Comparison of ENCODE assay signal across 25 cellular contexts in genomic region chr9:134062461-134063087, GRCh38. TPM values are rescaled to one million over a fixed set of nuclear protein-coding genes. Genes with fewer than 3 reads are reported as not detected.
DNase-seq lines count a peak whose midpoint lies in the region; ATAC-seq and TF ChIP-seq lines count a peak whose summit lies in the region.
"Had no signal": no experiment of that assay in that cellular context is flagged by ENCODE, and none has a peak within 500 bp of the region (broad histone marks: within the 10 kb centered on the region; RNA-seq: fewer than 3 reads in every experiment).

No MANE protein-coding gene starts in this region.

- H3K4me3 Mint-ChIP-seq in brain (peak overlapping the region in 4 of 5 experiments; percentile 11 to 43 (median 33)), nephron (peak overlapping the region in 2 of 3 experiments; percentile 46 to 50)

- H3K4me3 ChIP-seq in right cardiac atrium (ENCODE audit: low read length) = no peak overlapping the region
- no peak overlapping the region for H3K4me3 ChIP-seq in heart right ventricle
- no peak overlapping the region for H3K4me3 ChIP-seq in left lung
- H3K4me3 ChIP-seq: A549, GM23248, SK-N-MC had no signal

- H3K27ac Mint-ChIP-seq in brain = peak overlapping the region; percentile 28 to 95 (median 74)
- peak overlapping the region; percentile 76 to 85 (median 83) for H3K27ac Mint-ChIP-seq in nephron
- H3K27ac Mint-ChIP-seq: activated naive CD8-positive, alpha-beta T cell had no signal

- DNase-seq in right cardiac atrium (peak in 2 of 3 donors; percentile 49 to 53), heart right ventricle (no peak), erythroblast (lab: John Stamatoyannopoulos, UW) (no peak), NCI-H526 (lab: John Stamatoyannopoulos, UW) (no peak), left lung (no peak)
- DNase-seq: activated CD4-positive, alpha-beta T cell treated with anti-CD3 and anti-CD28 coated beads, Interleukin-2, amount 50 U/mL, for 4 hours; activated T-cell treated with anti-CD3 and anti-CD28 coated beads for 4 hours; CD4-positive, alpha-beta memory T cell; DMS79 treated with DMSO at 0.1 percent for 48 hours; GM23248; heart left ventricle; kidney glomerular epithelial cell; NCI-H1048; NCI-H2107; NCI-H748 treated with DMSO at 0.1 percent for 48 hours; PC-3; stimulated activated CD4-positive, alpha-beta T cell treated with anti-CD3 and anti-CD28 coated beads, Interleukin-12 subunit alpha, Interleukin-12 subunit beta, amount 100 ng/mL, for 4 hours; stimulated activated naive CD4-positive, alpha-beta T cell had no signal

- WGBS in right cardiac atrium = 68% methylated on average over 22 of the region's 22 CpGs
- whole genome bisulfite sequencing in heart right ventricle, 2 donors = 70 to 76% methylated on average over 22 of the region's 22 CpGs

- TF ChIP-seq CTCF in heart right ventricle (IDR thresholded peaks at IDR 0.05) (no peak), brain (conservative IDR thresholded peaks at IDR 0.05) (no peak), nephron (IDR thresholded peaks at IDR 0.05; ENCODE audit: unreplicated experiment in 3 of 3) (no peak), left lung (IDR thresholded peaks at IDR 0.05) (no peak)

- H3K36me3 ChIP-seq in heart right ventricle (no peaks in the 10 kb centered on the region), left lung (no peaks in the 10 kb centered on the region)
- H3K36me3 ChIP-seq: heart left ventricle had no signal

- H3K9me3 Mint-ChIP-seq in brain (no peaks in the 10 kb centered on the region), nephron (no peaks in the 10 kb centered on the region)
- H3K9me3 Mint-ChIP-seq: CD4-positive, alpha-beta memory T cell had no signal

- no peak for TF ChIP-seq POLR2A in erythroblast (IDR thresholded peaks at IDR 0.05; ENCODE audit: low read length)

- H3K27me3 Mint-ChIP-seq in brain (no peaks in the 10 kb centered on the region), nephron (ENCODE audit: low read depth) (no peaks in the 10 kb centered on the region)
- H3K27me3 Mint-ChIP-seq: activated naive CD8-positive, alpha-beta T cell; CD4-positive, alpha-beta memory T cell had no signal

- no peaks in the 10 kb centered on the region for H3K9me3 ChIP-seq in right cardiac atrium (ENCODE audit: control insufficient read depth, low read length)
- no peaks in the 10 kb centered on the region for H3K9me3 ChIP-seq in heart right ventricle
- no peaks in the 10 kb centered on the region for H3K9me3 ChIP-seq in left lung
- H3K9me3 ChIP-seq: A549, heart left ventricle had no signal

- ATAC-seq in right cardiac atrium (no peak), heart right ventricle (no peak), HG02571 (IDR thresholded peaks at IDR 0.05; ENCODE audit: unreplicated experiment) (no peak), left lung (no peak)
- ATAC-seq: A549, heart left ventricle, PC-3 had no signal

- H3K4me1 ChIP-seq in right cardiac atrium (ENCODE audit: control insufficient read depth, insufficient read depth, low read length) (peaks cover 6% of the 10 kb centered on the region), heart right ventricle (peaks cover 27 to 93% (median 83%) of the 10 kb centered on the region in 9 donors), left lung (peaks cover 22 to 95% of the 10 kb centered on the region in 2 donors)

- H3K27ac ChIP-seq in right cardiac atrium (ENCODE audit: low read length) = no peak overlapping the region
- H3K27ac ChIP-seq in heart right ventricle = no peak overlapping the region
- no peak overlapping the region for H3K27ac ChIP-seq in left lung
- H3K27ac ChIP-seq: GM23248, heart left ventricle, parathyroid adenoma, SK-N-MC had no signal

- intact Hi-C loops in right cardiac atrium (cut with DNase I) = no loop called here
- intact Hi-C loops in heart right ventricle (cut with DNase I) = loop anchor here in 1 of 10 donors (10.0 kb wide), 1 partner anchor 342 kb away; no protein-coding TSS in a partner anchor
- intact Hi-C loops in left lung (cut with DNase I) = no loop called here

- no peaks in the 10 kb centered on the region for H3K36me3 Mint-ChIP-seq in brain
- H3K36me3 Mint-ChIP-seq in nephron (ENCODE audit: low read depth) = no peaks in the 10 kb centered on the region
- H3K36me3 Mint-ChIP-seq: activated naive CD8-positive, alpha-beta T cell had no signal

- H3K4me1 Mint-ChIP-seq in brain = peaks cover 83% of the 10 kb centered on the region
- peaks cover 55% of the 10 kb centered on the region for H3K4me1 Mint-ChIP-seq in nephron

- H3K27me3 ChIP-seq in right cardiac atrium (ENCODE audit: control insufficient read depth, insufficient read depth) (no peaks in the 10 kb centered on the region), heart right ventricle (no peaks in the 10 kb centered on the region), left lung (no peaks in the 10 kb centered on the region)
- H3K27me3 ChIP-seq: heart left ventricle had no signal

RNA-seq across cellular contexts. Expression of gene BRD3, which starts 5.3 kb away (rescaled TPM):
- total RNA-seq in right cardiac atrium (10 to 100 TPM; 27.4 to 37.3 (median 31.5) TPM), heart right ventricle (10 to 100 TPM; 23.2 to 34.4 (median 29.7) TPM), left lung (10 to 100 TPM; 27.0 to 37.3 TPM)
- polyA plus RNA-seq in right cardiac atrium (13.0 TPM), heart right ventricle (10 to 100 TPM in 1 of 2 donors, 1 to 10 TPM in 1; 5.7 to 11.1 TPM), brain (ENCODE audit: insufficient read depth, low read depth, low replicate concordance) (84.9 TPM)

RNA-seq across cellular contexts. Expression of gene BRD3OS, which starts 37.3 kb away (rescaled TPM):
- total RNA-seq in right cardiac atrium (10 to 100 TPM in 3 of 4 donors, 1 to 10 TPM in 1; 9.2 to 12.1 (median 11.2) TPM), heart right ventricle (10 to 100 TPM in 2 of 10 donors, 1 to 10 TPM in 8; 4.1 to 11.6 (median 7.8) TPM), left lung (10 to 100 TPM; 15.8 to 17.6 TPM)
- polyA plus RNA-seq in right cardiac atrium (4.7 TPM), heart right ventricle (1 to 10 TPM; 4.8 to 6.7 TPM), brain (ENCODE audit: insufficient read depth, low read depth, low replicate concordance) (49.4 TPM)

Comparison
In these comparisons a context has a peak if more than half of its experiments do, and no peak if none do; other contexts are left out.
1. DNase-seq: peak in right cardiac atrium (2 of 3); none in heart right ventricle (0 of 2), erythroblast (0 of 2), NCI-H526 (0 of 2) and left lung (0 of 2).